15 cellular contexts compared by ENCODE assay signal in genomic region chr18:46728219-46728930, GRCh38. TPM values are rescaled to one million over a fixed set of nuclear protein-coding genes. Genes with fewer than 3 reads are reported as not detected.
DNase-seq lines count a peak whose midpoint lies in the region; ATAC-seq and TF ChIP-seq lines count a peak whose summit lies in the region.
"Had no signal": no experiment of that assay in that cellular context is flagged by ENCODE, and none has a peak within 500 bp of the region (broad histone marks: within the 10 kb centered on the region; RNA-seq: fewer than 3 reads in every experiment).

No MANE protein-coding gene starts in this region.

- no peak for ATAC-seq in HG02642 (IDR thresholded peaks at IDR 0.05; ENCODE audit: poor library complexity, unreplicated experiment)

- no peaks in the 10 kb centered on the region for H3K27me3 ChIP-seq in WERI-Rb-1 (ENCODE audit: insufficient read depth, low read depth, severe bottlenecking)

- intact Hi-C loops in posterior vena cava (cut with DNase I) = no loop called here

- no peak overlapping the region for H3K27ac ChIP-seq in WERI-Rb-1

- no peaks in the 10 kb centered on the region for H3K36me3 ChIP-seq in WERI-Rb-1

- H3K4me3 ChIP-seq in WERI-Rb-1 (ENCODE audit: low read depth, low read length) = no peak overlapping the region

- in situ Hi-C loops in G401 (cut with HindIII; ENCODE audit: low sequenced_read_pairs) = no loop called here

- DNase-seq in G401 (ENCODE audit: low spot score) (peak; percentile 94), cerebellar nuclear complex (lab: John Stamatoyannopoulos, UW) (peak; percentile 41 to 83), iPS-NIHi11 (ENCODE audit: low spot score) (peak; percentile 4), posterior vena cava (ENCODE audit: low spot score) (peak; percentile 72), kidney tubule cell (ENCODE audit: low spot score) (no peak), WERI-Rb-1 (no peak), NCI-H1092 (lab: John Stamatoyannopoulos, UW) (no peak)
- DNase-seq: Calu3; CD4-positive, alpha-beta T cell; DMS 273 treated with DMSO at 0.1 percent for 48 hours; DMS79; HCEC 1CT; HFFc6 had no signal

- H3K9me3 ChIP-seq in WERI-Rb-1 (ENCODE audit: severe bottlenecking) = peaks cover 19% of the 10 kb centered on the region

- TF ChIP-seq CTCF in WERI-Rb-1 (IDR thresholded peaks at IDR 0.05; ENCODE audit: low read depth, low read length) = no peak

RNA-seq across cellular contexts. Expression of gene ST8SIA5, which starts 28.5 kb away (rescaled TPM):
- total RNA-seq in G401 (2014; rRNA removed; shearing (Covaris generic)) = not detected in 2 replicates
- under 1 TPM; 0.14 to 0.42 TPM for total RNA-seq in posterior vena cava
- total RNA-seq: B cell, Calu3 had no signal

Comparison
In these comparisons a context has a peak if more than half of its experiments do, and no peak if none do; other contexts are left out.
1. DNase-seq: peak in G401 (single experiment), cerebellar nuclear complex (2 of 2), iPS-NIHi11 (single experiment) and posterior vena cava (single experiment); none in kidney tubule cell (single experiment), WERI-Rb-1 (single experiment) and NCI-H1092 (single experiment).